In the genomic region with DNA sequence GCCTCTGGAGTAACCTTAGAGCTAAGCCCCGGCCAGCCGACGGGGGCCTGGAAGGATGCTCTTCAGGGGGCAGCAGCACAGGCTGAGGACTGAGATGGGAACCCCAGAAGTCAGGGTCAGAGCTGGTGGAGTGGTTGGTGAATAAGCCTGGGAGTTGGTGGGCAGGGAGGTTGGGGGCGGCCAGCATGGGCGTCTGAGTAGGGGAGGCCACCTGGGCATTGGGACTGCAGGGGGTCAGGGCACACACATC, we compare ENCODE assay signal across 11 cellular contexts. TPM values are rescaled to one million over a fixed set of nuclear protein-coding genes. Genes with fewer than 3 reads are reported as not detected.
A peak's percentile ranks its signal among the peaks of the same experiment; 100 is the strongest.
DNase-seq lines count a peak whose midpoint lies in the region; ATAC-seq and TF ChIP-seq lines count a peak whose summit lies in the region.
"Had no signal": no experiment of that assay in that cellular context is flagged by ENCODE, and none has a peak within 500 bp of the region (broad histone marks: within the 10 kb centered on the region; RNA-seq: fewer than 3 reads in every experiment).

No MANE protein-coding gene starts in this region.

- H3K9me3 ChIP-seq in left ventricle myocardium inferior (replicated peaks) (no peaks in the 10 kb centered on the region), uterus (no peaks in the 10 kb centered on the region), Caco-2 (no peaks in the 10 kb centered on the region)
- H3K9me3 ChIP-seq: BE2C had no signal

- TF ChIP-seq POLR2A in uterus (IDR thresholded peaks at IDR 0.05): no peak

- H3K27me3 Mint-ChIP-seq in MCF 10A (ENCODE audit: insufficient read depth, unreplicated experiment): no peaks in the 10 kb centered on the region
- H3K27me3 Mint-ChIP-seq in natural killer cell (ENCODE audit: low read depth in 2 of 2): no peaks in the 10 kb centered on the region
- no peaks in the 10 kb centered on the region for H3K27me3 Mint-ChIP-seq in Caco-2 (ENCODE audit: insufficient read depth, unreplicated experiment)

- intact Hi-C loops in left ventricle myocardium inferior (cut with micrococcal nuclease) (no loop called here), Right ventricle myocardium inferior (cut with DNase I) (no loop called here), MCF 10A (cut with micrococcal nuclease) (no loop called here), natural killer cell (cut with micrococcal nuclease) (no loop called here), uterus (cut with DNase I; ENCODE audit: low total_unique reads) (no loop called here), Caco-2 (cut with micrococcal nuclease; ENCODE audit: unreplicated experiment) (no loop called here)

- DNase-seq in left ventricle myocardium inferior (no peak), Right ventricle myocardium inferior (ENCODE audit: missing footprints) (no peak), MCF 10A (ENCODE audit: unreplicated experiment) (no peak), natural killer cell (no peak), uterus (no peak), Caco-2 (no peak)
- no peak for DNase-seq in activated T-cell treated with anti-CD3 and anti-CD28 coated beads, Interleukin-2, amount 50 U/mL, for 1 hour
- DNase-seq: NCI-H510A treated with DMSO at 0.1 percent for 48 hours; stimulated activated CD4-positive, alpha-beta T cell treated with anti-CD3 and anti-CD28 coated beads, Interleukin-4, amount 100 ng/mL, for 4 hours had no signal

- H3K27ac ChIP-seq in left ventricle myocardium inferior (replicated peaks) (peak overlapping the region; percentile 71), uterus (peak overlapping the region; percentile 54 to 79)

- H3K27me3 ChIP-seq in left ventricle myocardium inferior (ENCODE audit: low read depth): no peaks in the 10 kb centered on the region
- no peaks in the 10 kb centered on the region for H3K27me3 ChIP-seq in uterus
- H3K27me3 ChIP-seq in Caco-2 (replicated peaks; ENCODE audit: control insufficient read depth, insufficient read depth, low read length): no peaks in the 10 kb centered on the region
- H3K27me3 ChIP-seq: BE2C had no signal

- peaks cover 50% of the 10 kb centered on the region for H3K36me3 Mint-ChIP-seq in MCF 10A (ENCODE audit: insufficient read depth, unreplicated experiment)
- no peaks in the 10 kb centered on the region for H3K36me3 Mint-ChIP-seq in natural killer cell
- peaks cover 14% of the 10 kb centered on the region for H3K36me3 Mint-ChIP-seq in Caco-2 (ENCODE audit: insufficient read depth, unreplicated experiment)

- H3K4me1 Mint-ChIP-seq in MCF 10A (ENCODE audit: insufficient read depth, unreplicated experiment): peaks cover 22% of the 10 kb centered on the region
- H3K4me1 Mint-ChIP-seq in natural killer cell: peaks cover 21 to 52% of the 10 kb centered on the region in 2 donors
- H3K4me1 Mint-ChIP-seq in Caco-2 (ENCODE audit: low read depth, unreplicated experiment): no peaks in the 10 kb centered on the region

- H3K4me3 Mint-ChIP-seq in MCF 10A (ENCODE audit: unreplicated experiment): peak overlapping the region; percentile 45
- peak overlapping the region; percentile 64 for H3K4me3 Mint-ChIP-seq in natural killer cell
- H3K4me3 Mint-ChIP-seq in Caco-2 (ENCODE audit: unreplicated experiment): no peak overlapping the region

- POLR2A ChIA-PET in MCF 10A (lab: Yijun Ruan, JAX): interaction anchor here (0.6 to 3.7 kb wide), 16 partner anchors 9 to 447 kb away, joined by 3 to 49 read pairs (median 4); a partner anchor contains a TSS
- POLR2A ChIA-PET in Caco-2 (lab: Charles Lee): no interaction called here

- H3K36me3 ChIP-seq in left ventricle myocardium inferior (peaks cover 32% of the 10 kb centered on the region), uterus (no peaks in the 10 kb centered on the region), Caco-2 (ENCODE audit: control insufficient read depth, insufficient read depth, low read length) (no peaks in the 10 kb centered on the region)

- H3K4me1 ChIP-seq in left ventricle myocardium inferior: peaks cover 30% of the 10 kb centered on the region
- H3K4me1 ChIP-seq in uterus: peaks cover 0 to 10% of the 10 kb centered on the region in 2 donors
- no peaks in the 10 kb centered on the region for H3K4me1 ChIP-seq in Caco-2

- H3K4me3 ChIP-seq in left ventricle myocardium inferior (no peak overlapping the region), uterus (no peak overlapping the region), Caco-2 (ENCODE audit: low read depth, low read length) (no peak overlapping the region)

- ATAC-seq in Right ventricle myocardium inferior (no peak), natural killer cell (peak in 1 of 3 donors; percentile 0), HG03521 (IDR thresholded peaks at IDR 0.05; ENCODE audit: unreplicated experiment) (no peak)

- H3K9me3 Mint-ChIP-seq in MCF 10A (ENCODE audit: unreplicated experiment) (no peaks in the 10 kb centered on the region), natural killer cell (no peaks in the 10 kb centered on the region), Caco-2 (ENCODE audit: unreplicated experiment) (no peaks in the 10 kb centered on the region)

- TF ChIP-seq CTCF in left ventricle myocardium inferior (IDR thresholded peaks at IDR 0.05; ENCODE audit: borderline replicate concordance) (no peak), MCF 10A (IDR thresholded peaks at IDR 0.05; ENCODE audit: unreplicated experiment) (no peak), natural killer cell (IDR thresholded peaks at IDR 0.05) (no peak), uterus (IDR thresholded peaks at IDR 0.05) (no peak), Caco-2 (IDR thresholded peaks at IDR 0.05; ENCODE audit: insufficient read depth in 1 of 2, low read depth in 1 of 2, low read length in 1 of 2, severe bottlenecking in 1 of 2, unreplicated experiment in 1 of 2) (no peak)

- H3K27ac Mint-ChIP-seq in MCF 10A (ENCODE audit: low read depth, unreplicated experiment): peak overlapping the region; percentile 94
- peak overlapping the region; percentile 85 to 91 for H3K27ac Mint-ChIP-seq in natural killer cell
- H3K27ac Mint-ChIP-seq in Caco-2 (ENCODE audit: unreplicated experiment): no peak overlapping the region

- CTCF ChIA-PET in MCF 10A (lab: Yijun Ruan, JAX): interaction anchor here (0.6 to 3.7 kb wide), 10 partner anchors 11 to 532 kb away, joined by 3 to 26 read pairs (median 4); no protein-coding TSS in a partner anchor
- CTCF ChIA-PET in Caco-2 (lab: Charles Lee): no interaction called here

- BruUV-seq in MCF 10A (replicated peaks; lab: Mats Ljungman, UMichigan): no TSS peak
- BruUV-seq in Caco-2 (replicated peaks; lab: Mats Ljungman, UMichigan): no TSS peak

RNA-seq across cellular contexts. Expression of a gene that starts 14.4 kb away (rescaled TPM):
- total RNA-seq in left ventricle myocardium inferior (53.7 TPM), Right ventricle myocardium inferior (55.5 TPM), MCF 10A (2022) (51.0 and 64.7 TPM in 2 replicates), natural killer cell (100 to 1,000 TPM in 1 of 3 donors, 10 to 100 TPM in 2; 87.3 to 121 (median 93.8) TPM), uterus (10 to 100 TPM; 20.6 to 87.4 (median 44.2) TPM), Caco-2 (2022) (29.5 and 35.6 TPM in 2 replicates)

RNA-seq across cellular contexts. Expression of a gene that starts 23.6 kb away (rescaled TPM):
- total RNA-seq in left ventricle myocardium inferior (35.8 TPM), Right ventricle myocardium inferior (27.1 TPM), MCF 10A (2022) (34.4 and 36.6 TPM in 2 replicates), natural killer cell (10 to 100 TPM; 30.7 to 49.1 (median 42.6) TPM), uterus (10 to 100 TPM; 23.7 to 71.4 (median 40.9) TPM), Caco-2 (2022) (10.6 and 11.4 TPM in 2 replicates)
